11 cellular contexts compared by ENCODE assay signal in genomic region chr3:194587438-194587931, GRCh38. TPM values are rescaled to one million over a fixed set of nuclear protein-coding genes. Genes with fewer than 3 reads are reported as not detected.
A peak's percentile ranks its signal among the peaks of the same experiment; 100 is the strongest.
DNase-seq lines count a peak whose midpoint lies in the region; ATAC-seq, FAIRE-seq and TF ChIP-seq lines count a peak whose summit lies in the region.
"Had no signal": no experiment of that assay in that cellular context is flagged by ENCODE, and none has a peak within 500 bp of the region (broad histone marks: within the 10 kb centered on the region; RNA-seq: fewer than 3 reads in every experiment).

No MANE protein-coding gene starts in this region.

- H3K27ac ChIP-seq in RWPE1 (peak overlapping the region; percentile 9), endothelial cell of umbilical vein (ENCODE audit: insufficient read depth, low read depth, low read length) (peak overlapping the region; percentile 81), tibial nerve (peak overlapping the region in 3 of 4 donors; percentile 35 to 74 (median 68))

- no peak overlapping the region for H2AFZ ChIP-seq in endothelial cell of umbilical vein (ENCODE audit: low read depth, low read length)

- peak in 1 of 2 donors; percentile 18 for TF ChIP-seq EP300 in tibial nerve (IDR thresholded peaks at IDR 0.05)

- peak overlapping the region; percentile 39 for H3K9ac ChIP-seq in endothelial cell of umbilical vein (replicated peaks; ENCODE audit: extremely low read depth, insufficient read depth, low read length)

- TF ChIP-seq POLR2A in endothelial cell of umbilical vein (IDR thresholded peaks at IDR 0.05; ENCODE audit: low read depth, low read length) = no peak
- TF ChIP-seq POLR2A in tibial nerve (IDR thresholded peaks at IDR 0.05) = no peak

- intact Hi-C loops in endothelial cell of umbilical vein (cut with micrococcal nuclease) = loop anchor here (2.0 kb wide), 1 partner anchor 27 kb away; no protein-coding TSS in a partner anchor

- H3K9me1 ChIP-seq in endothelial cell of umbilical vein (replicated peaks; ENCODE audit: control insufficient read depth, extremely low read depth, insufficient read depth, low read length) = no peaks in the 10 kb centered on the region

- H3K9me3 ChIP-seq in endothelial cell of umbilical vein (replicated peaks; ENCODE audit: control insufficient read depth, insufficient read depth, low read length) = no peaks in the 10 kb centered on the region
- H3K9me3 ChIP-seq in tibial nerve = no peaks in the 10 kb centered on the region

- H3K4me1 ChIP-seq in endothelial cell of umbilical vein (ENCODE audit: control insufficient read depth, extremely low read depth, insufficient read depth, low read length) (peaks cover 40% of the 10 kb centered on the region), tibial nerve (peaks cover 0 to 41% (median 10%) of the 10 kb centered on the region in 4 donors)

- CTCF ChIA-PET in RWPE1 (lab: Yijun Ruan, JAX) (interaction anchor here (0.7 to 1.1 kb wide), 2 partner anchors 60 to 84 kb away, joined by 3 read pairs; partner anchors contain the start of gene LSG1), endothelial cell of umbilical vein (lab: Charles Lee) (interaction anchor here (1.3 to 5.1 kb wide), 3 partner anchors 115 to 254 kb away, joined by 5 to 37 read pairs (median 11); no protein-coding TSS in a partner anchor)

- no TSS peak for BruUV-seq in endothelial cell of umbilical vein (replicated peaks; lab: Mats Ljungman, UMichigan)

- POLR2A ChIA-PET in RWPE1 (lab: Yijun Ruan, JAX; ENCODE audit: low non-redundant PET) (no interaction called here), endothelial cell of umbilical vein (lab: Charles Lee) (no interaction called here)

- no peak overlapping the region for H3K4me2 ChIP-seq in endothelial cell of umbilical vein (ENCODE audit: insufficient read depth, low read length)

- dilution Hi-C loops in endothelial cell of umbilical vein (cut with MboI; ENCODE audit: extremely low pct_ligation_motif_present, low sequenced_read_pairs) = no loop called here

- H3K79me2 ChIP-seq in endothelial cell of umbilical vein (ENCODE audit: control insufficient read depth, insufficient read depth, low read length) = peaks cover 13% of the 10 kb centered on the region

- H3K36me3 ChIP-seq in endothelial cell of umbilical vein (ENCODE audit: control insufficient read depth in 2 of 2, extremely low read depth in 1 of 2, insufficient read depth in 2 of 2, low read length in 2 of 2) (peaks cover 0 to 21% of the 10 kb centered on the region in 2 experiments), tibial nerve (peaks cover 0 to 25% (median 0%) of the 10 kb centered on the region in 3 donors)

- no peaks in the 10 kb centered on the region for H4K20me1 ChIP-seq in endothelial cell of umbilical vein (replicated peaks; ENCODE audit: control insufficient read depth, extremely low read depth, insufficient read depth, low read length)

- FAIRE-seq in endothelial cell of umbilical vein (lab: Jason Lieb, UNC) = peak; percentile 96
- FAIRE-seq: endometrium had no signal

- H3K27me3 ChIP-seq in endothelial cell of umbilical vein (ENCODE audit: control insufficient read depth in 2 of 2, insufficient read depth in 2 of 2, low read length in 2 of 2) (no peaks in the 10 kb centered on the region), tibial nerve (no peaks in the 10 kb centered on the region)

- DNase-seq in RWPE1 (ENCODE audit: low spot score) = no peak
- DNase-seq in endothelial cell of umbilical vein (ENCODE audit: low read depth, low spot score) = peak; percentile 85
- peak; percentile 35 for DNase-seq in medulla oblongata (ENCODE audit: extremely low spot score)
- no peak for DNase-seq in tibial nerve (ENCODE audit: low spot score in 2 of 2)
- no peak for DNase-seq in NCI-H2227 treated with DMSO at 0.1 percent for 48 hours (lab: John Stamatoyannopoulos, UW)
- DNase-seq: DMS53, nephron progenitor cell, T-helper 9 cell had no signal

- TF ChIP-seq CTCF in RWPE1 (conservative IDR thresholded peaks at IDR 0.05; ENCODE audit: low read depth) (no peak), endothelial cell of umbilical vein (IDR thresholded peaks at IDR 0.05; ENCODE audit: extremely low read depth in 1 of 2, insufficient read depth in 1 of 2, low read depth in 1 of 2, low read length in 2 of 2) (no peak), tibial nerve (IDR thresholded peaks at IDR 0.05) (no peak)

- WGBS in tibial nerve, 2 donors = 60 to 64% methylated on average over 14 of the region's 14 CpGs

- H3K4me3 ChIP-seq in endothelial cell of umbilical vein (replicated peaks in 1 of 3; ENCODE audit: insufficient read depth in 1 of 3, low read depth in 1 of 3, low read length in 3 of 3) = no peak overlapping the region
- H3K4me3 ChIP-seq in tibial nerve = no peak overlapping the region

- ATAC-seq in HG03135 (IDR thresholded peaks at IDR 0.05; ENCODE audit: unreplicated experiment) (no peak), GM18870 (IDR thresholded peaks at IDR 0.05; ENCODE audit: unreplicated experiment) (no peak)

TF ChIP-seq in endothelial cell of umbilical vein, 7 proteins besides CTCF, POLR2A, EP300 and RAD21:
- TF ChIP-seq POLR2AphosphoS5 (IDR thresholded peaks at IDR 0.05; ENCODE audit: insufficient read depth, low read depth, low read length) (no peak), FOS (IDR thresholded peaks at IDR 0.05; ENCODE audit: borderline replicate concordance, insufficient read depth, low read length) (no peak), JUN (IDR thresholded peaks at IDR 0.05; ENCODE audit: borderline replicate concordance, insufficient read depth, insufficient read length, low read depth) (no peak), MAX (IDR thresholded peaks at IDR 0.05; ENCODE audit: insufficient read depth, insufficient read length) (no peak), EZH2 (IDR thresholded peaks at IDR 0.05; ENCODE audit: borderline replicate concordance, low read depth, low read length, severe bottlenecking) (no peak), MYC (IDR thresholded peaks at IDR 0.05; ENCODE audit: low read depth, low read length) (no peak), GATA2 (IDR thresholded peaks at IDR 0.05; ENCODE audit: insufficient read depth, insufficient read length, low read depth, low read length) (no peak)
TF ChIP-seq in endothelial cell of umbilical vein: peak in this region for 0.

RNA-seq across cellular contexts. Expression of gene TMEM44, which starts 45.7 kb away (rescaled TPM):
- 115 and 125 TPM in 2 replicates for total RNA-seq in endothelial cell of umbilical vein
- 88.8 and 93.8 TPM in 2 replicates for polyA plus RNA-seq in endothelial cell of umbilical vein
- 73.3 and 74.2 TPM in 2 replicates for polyA plus RNA-seq in endothelial cell of umbilical vein (2011; cell fraction: cytosol; rRNA removed)
- polyA plus RNA-seq in endothelial cell of umbilical vein (2011; cell fraction: nucleus; rRNA removed) = 348 and 401 TPM in 2 replicates
- polyA plus RNA-seq in endothelial cell of umbilical vein (2012) = 34.9 and 42.8 TPM in 2 replicates
- 87.1 and 91.8 TPM in 2 replicates for polyA minus RNA-seq in endothelial cell of umbilical vein
- 7.1 TPM for polyA minus RNA-seq in endothelial cell of umbilical vein (2011; cell fraction: cytosol; rRNA and poly(A)+ RNA removed)
- polyA minus RNA-seq in endothelial cell of umbilical vein (2011; cell fraction: nucleus; rRNA and poly(A)+ RNA removed) = 95.3 and 107 TPM in 2 replicates
- total RNA-seq in tibial nerve = 10 to 100 TPM; 14.9 to 17.4 (median 16.5) TPM

Comparison
In these comparisons a context has a peak if more than half of its experiments do, and no peak if none do; other contexts are left out.
1. DNase-seq: peak in endothelial cell of umbilical vein (single experiment) and medulla oblongata (single experiment); none in RWPE1 (single experiment), tibial nerve (0 of 2) and NCI-H2227 treated with DMSO at 0.1 percent for 48 hours (single experiment).
2. H3K27ac ChIP-seq: peak in every context shown above with its lines; median percentile 81 in endothelial cell of umbilical vein; 68 in tibial nerve; 9 in RWPE1.